In genomic region chr19:38494379-38494778, GRCh38 we compare ENCODE assay signal across 14 cellular contexts.
DNase-seq lines count a peak whose midpoint lies in the region; ATAC-seq and TF ChIP-seq lines count a peak whose summit lies in the region.
"Had no signal": no experiment of that assay in that cellular context is flagged by ENCODE, and none has a peak within 500 bp of the region (broad histone marks: within the 10 kb centered on the region; RNA-seq: fewer than 3 reads in every experiment).

No MANE protein-coding gene starts in this region.

- POLR2A ChIA-PET in WTC11 (lab: Charles Lee), result interaction anchor here (0.6 kb wide), 1 partner anchor 41 kb away, joined by 3 read pairs; no protein-coding TSS in a partner anchor

- H3K27me3 ChIP-seq in HUES6 (ENCODE audit: control insufficient read depth, insufficient read depth, low read length), result no peaks in the 10 kb centered on the region
- no peaks in the 10 kb centered on the region for H3K27me3 ChIP-seq in mesendoderm (ENCODE audit: insufficient read depth, low read length, poor library complexity)

- H3K36me3 Mint-ChIP-seq in WTC11, result peaks cover 57% of the 10 kb centered on the region
- H3K36me3 Mint-ChIP-seq in stimulated activated effector memory CD8-positive, alpha-beta T cell treated with anti-CD3 and anti-CD28 coated beads, Interleukin-12 subunit alpha, Interleukin-12 subunit beta, amount 100 ng/mL, for 72 hours, result peaks cover 77% of the 10 kb centered on the region

- no peaks in the 10 kb centered on the region for H3K79me1 ChIP-seq in mesendoderm (ENCODE audit: low read length)

- no peak overlapping the region for H2BK120ac ChIP-seq in mesendoderm (ENCODE audit: low read depth, low read length)

- H3K4me2 ChIP-seq in mesendoderm (ENCODE audit: low read length), result no peak overlapping the region
- H3K4me2 ChIP-seq: A549 had no signal

- peak overlapping the region; percentile 72; the same call in 1 of the 2 replicates for H3K27ac ChIP-seq in HUES6 (ENCODE audit: low read depth, low read length)
- H3K27ac ChIP-seq in mesendoderm (ENCODE audit: low read depth, low read length), result no peak overlapping the region
- H3K27ac ChIP-seq: A549 had no signal

- WGBS in mesendoderm (ENCODE audit: extremely low coverage, insufficient coverage, low lambda C conversion rate), result no CpG with 5 or more reads among the region's 21 CpGs

- H3K9me3 Mint-ChIP-seq in WTC11, result peaks cover 7% of the 10 kb centered on the region; the same call in 1 of the 2 replicates
- no peaks in the 10 kb centered on the region for H3K9me3 Mint-ChIP-seq in stimulated activated effector memory CD8-positive, alpha-beta T cell treated with anti-CD3 and anti-CD28 coated beads, Interleukin-12 subunit alpha, Interleukin-12 subunit beta, amount 100 ng/mL, for 72 hours

- H3K79me2 ChIP-seq in mesendoderm (ENCODE audit: control insufficient read depth, insufficient read depth, low read length), result no peaks in the 10 kb centered on the region

- H3K56ac ChIP-seq in mesendoderm (ENCODE audit: low read length), result no peak overlapping the region

- peaks cover 7% of the 10 kb centered on the region for H3K4me1 ChIP-seq in HUES6 (ENCODE audit: control insufficient read depth, insufficient read depth, low read length)
- H3K4me1 ChIP-seq in mesendoderm (ENCODE audit: control insufficient read depth, low read depth, low read length), result peaks cover 3% of the 10 kb centered on the region
- H3K4me1 ChIP-seq: A549 had no signal

- H3K4me3 Mint-ChIP-seq in WTC11, result no peak overlapping the region
- H3K4me3 Mint-ChIP-seq in stimulated activated effector memory CD8-positive, alpha-beta T cell treated with anti-CD3 and anti-CD28 coated beads, Interleukin-12 subunit alpha, Interleukin-12 subunit beta, amount 100 ng/mL, for 72 hours, result no peak overlapping the region

- no peaks in the 10 kb centered on the region for H3K27me3 Mint-ChIP-seq in WTC11 (ENCODE audit: low read depth)

- peaks cover 15% of the 10 kb centered on the region for H3K4me1 Mint-ChIP-seq in WTC11
- H3K4me1 Mint-ChIP-seq in stimulated activated effector memory CD8-positive, alpha-beta T cell treated with anti-CD3 and anti-CD28 coated beads, Interleukin-12 subunit alpha, Interleukin-12 subunit beta, amount 100 ng/mL, for 72 hours, result peaks cover 7% of the 10 kb centered on the region

- no peak overlapping the region for H3K18ac ChIP-seq in mesendoderm (ENCODE audit: low read length)

- H2BK5ac ChIP-seq in mesendoderm (ENCODE audit: low read length), result no peak overlapping the region

- no peak overlapping the region for H3K23ac ChIP-seq in mesendoderm (ENCODE audit: low read length)

- H3K4me3 ChIP-seq in HUES6 (ENCODE audit: low read depth, low read length), result no peak overlapping the region
- no peak overlapping the region for H3K4me3 ChIP-seq in mesendoderm (ENCODE audit: low read length)
- H3K4me3 ChIP-seq: A549, GM12878, K562 had no signal

- ATAC-seq in WTC11, result peak; percentile 75
- ATAC-seq in stimulated activated effector memory CD8-positive, alpha-beta T cell treated with anti-CD3 and anti-CD28 coated beads, Interleukin-12 subunit alpha, Interleukin-12 subunit beta, amount 100 ng/mL, for 72 hours, result peak; percentile 31
- ATAC-seq: GM12878, HCT116, K562 had no signal

- no peak overlapping the region for H3K4ac ChIP-seq in mesendoderm (ENCODE audit: low read depth, low read length)

- no peaks in the 10 kb centered on the region for H3K9me3 ChIP-seq in HUES6 (ENCODE audit: control insufficient read depth, insufficient read depth, low read depth, low read length)

- H2AK5ac ChIP-seq in mesendoderm (ENCODE audit: low read length), result no peak overlapping the region

- no peak overlapping the region for H4K5ac ChIP-seq in mesendoderm (ENCODE audit: low read length)

- TF ChIP-seq CTCF in WTC11 (IDR thresholded peaks at IDR 0.05), result no peak

- H3K36me3 ChIP-seq in HUES6 (ENCODE audit: control insufficient read depth, insufficient read depth, low read length) (peaks cover 47% of the 10 kb centered on the region), mesendoderm (ENCODE audit: control insufficient read depth, insufficient read depth, low read length) (no peaks in the 10 kb centered on the region)

- no peak overlapping the region for H4K8ac ChIP-seq in mesendoderm (ENCODE audit: low read depth, low read length)

- DNase-seq in WTC11 (ENCODE audit: low spot score) (no peak), mesendoderm (peak; percentile 42), amygdala (lab: John Stamatoyannopoulos, UW) (no peak), inferior parietal cortex (ENCODE audit: extremely low spot score) (no peak)
- DNase-seq in stimulated activated effector memory CD8-positive, alpha-beta T cell treated with anti-CD3 and anti-CD28 coated beads, Interleukin-12 subunit alpha, Interleukin-12 subunit beta, amount 100 ng/mL, for 72 hours (ENCODE audit: low spot score in 2 of 2), result no peak
- no peak for DNase-seq in stimulated activated CD4-positive, alpha-beta T cell treated with anti-CD3 and anti-CD28 coated beads, Interleukin-4, amount 100 ng/mL, for 4 hours
- DNase-seq in activated CD8-positive, alpha-beta memory T cell treated with anti-CD3 and anti-CD28 coated beads for 24 hours, result no peak
- DNase-seq: DMS 273 treated with DMSO at 0.1 percent for 48 hours, GOT3 had no signal

- H2BK15ac ChIP-seq in mesendoderm (replicated peaks; ENCODE audit: low read depth), result no peak overlapping the region

- H3K9ac ChIP-seq in HUES6 (ENCODE audit: low read length), result peak overlapping the region; percentile 25
- H3K9ac ChIP-seq in mesendoderm (ENCODE audit: low read length), result no peak overlapping the region

- H3K27ac Mint-ChIP-seq in WTC11, result peak overlapping the region; percentile 69
- H3K27ac Mint-ChIP-seq in stimulated activated effector memory CD8-positive, alpha-beta T cell treated with anti-CD3 and anti-CD28 coated beads, Interleukin-12 subunit alpha, Interleukin-12 subunit beta, amount 100 ng/mL, for 72 hours, result no peak overlapping the region

- CTCF ChIA-PET in WTC11 (lab: Charles Lee), result interaction anchor here (0.5 to 1.8 kb wide), 4 partner anchors 12 to 91 kb away, joined by 3 to 18 read pairs (median 4); partner anchors contain the start of gene FAM98C

TF ChIP-seq in WTC11, 78 proteins besides CTCF, POLR2A, EP300 and RAD21:
- TF ChIP-seq ZNF532 (CRISPR knock-in tag; IDR thresholded peaks at IDR 0.05; ENCODE audit: borderline replicate concordance), result no peak; the same call in 1 of the 2 replicates
- TF ChIP-seq MAX (CRISPR knock-in tag; IDR thresholded peaks at IDR 0.05), result peak; percentile 45; the same call in 1 of the 2 replicates
- no peak for TF ChIP-seq E2F5 (CRISPR knock-in tag; IDR thresholded peaks at IDR 0.05)
- no peak for TF ChIP-seq FOXK1 (CRISPR knock-in tag; IDR thresholded peaks at IDR 0.05)
- no peak for TF ChIP-seq ATF1 (CRISPR knock-in tag; IDR thresholded peaks at IDR 0.05)
